8 cellular contexts compared by ENCODE assay signal in the genomic region with DNA sequence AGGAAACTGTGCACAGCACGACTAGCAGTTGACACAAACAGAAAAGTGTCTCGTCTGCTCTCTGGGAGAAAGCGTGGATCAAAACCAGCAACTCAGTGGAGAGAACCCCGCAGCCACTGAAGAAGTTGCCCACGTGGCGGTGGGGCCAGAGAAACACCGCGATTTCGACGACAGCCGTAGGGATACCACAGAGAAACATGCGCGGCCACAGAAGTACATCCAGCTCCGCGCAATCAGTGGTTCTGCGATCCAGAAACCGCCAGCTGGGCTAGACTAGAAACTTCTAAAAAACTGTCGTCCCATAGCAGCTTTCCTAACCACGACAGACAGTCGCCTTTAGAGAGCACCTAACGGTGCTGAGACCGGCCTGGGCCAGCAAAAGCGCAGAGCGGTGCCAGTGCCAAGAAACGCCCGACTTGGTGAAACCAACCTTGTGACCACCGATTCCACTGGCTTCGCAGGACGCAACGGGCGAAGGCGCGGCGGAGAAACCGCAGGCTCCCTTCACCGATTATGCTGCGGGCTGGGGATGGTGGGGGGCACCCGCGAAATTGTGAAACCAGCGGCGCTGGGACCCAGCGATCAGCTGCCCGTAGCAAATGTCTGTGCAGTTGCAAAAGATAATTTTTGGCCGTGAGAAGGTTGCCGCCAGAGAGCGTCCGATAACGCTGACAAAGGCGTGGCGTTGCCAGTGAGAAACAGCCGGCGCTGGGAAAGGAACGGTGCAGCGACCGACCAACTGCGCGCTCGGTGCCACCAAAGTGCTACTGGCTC. TPM values are rescaled to one million over a fixed set of nuclear protein-coding genes. Genes with fewer than 3 reads are reported as not detected.
DNase-seq lines count a peak whose midpoint lies in the region; ATAC-seq and TF ChIP-seq lines count a peak whose summit lies in the region.

No MANE protein-coding gene starts in this region.

- CTCF ChIA-PET in RWPE1 (lab: Yijun Ruan, JAX) = interaction anchor here (0.6 to 2.3 kb wide), 10 partner anchors 19 to 483 kb away, joined by 3 to 11 read pairs (median 4); no protein-coding TSS in a partner anchor

- no peaks in the 10 kb centered on the region for H3K79me2 ChIP-seq in parathyroid adenoma

- POLR2A ChIA-PET in RWPE1 (lab: Yijun Ruan, JAX; ENCODE audit: low non-redundant PET) = interaction anchor here (0.5 kb wide), 1 partner anchor 141 kb away, joined by 8 read pairs; no protein-coding TSS in a partner anchor

- H3K4me1 ChIP-seq in parathyroid adenoma = no peaks in the 10 kb centered on the region

- TF ChIP-seq CTCF in RWPE1 (conservative IDR thresholded peaks at IDR 0.05; ENCODE audit: low read depth) (peak; percentile 7; the same call in 1 of the 2 replicates), parathyroid adenoma (IDR thresholded peaks at IDR 0.05) (peak; percentile 23)

- H2AFZ ChIP-seq in parathyroid adenoma = peak overlapping the region; percentile 97

- H3K27ac ChIP-seq in KOPT-K1 (ENCODE audit: low read depth, low read length, poor library complexity, severe bottlenecking) = peak overlapping the region; percentile 96
- peak overlapping the region; percentile 97 for H3K27ac ChIP-seq in RWPE1
- peak overlapping the region; percentile 98 for H3K27ac ChIP-seq in parathyroid adenoma

- peaks cover 19% of the 10 kb centered on the region for H3K27me3 ChIP-seq in parathyroid adenoma (ENCODE audit: control insufficient read depth, insufficient read depth, low read length)

- no peaks in the 10 kb centered on the region for H3K36me3 ChIP-seq in KOPT-K1 (ENCODE audit: insufficient read depth, low read length)
- H3K36me3 ChIP-seq in parathyroid adenoma (ENCODE audit: control insufficient read depth, insufficient read depth, low read length) = no peaks in the 10 kb centered on the region

- H3K9me3 ChIP-seq in KOPT-K1 (ENCODE audit: insufficient read depth, low read length, poor library complexity, severe bottlenecking) (no peaks in the 10 kb centered on the region), parathyroid adenoma (ENCODE audit: control insufficient read depth, low read length) (no peaks in the 10 kb centered on the region)

- H3K9ac ChIP-seq in parathyroid adenoma = peak overlapping the region; percentile 91

- DNase-seq in Daoy (ENCODE audit: low read depth) = peak; percentile 68
- DNase-seq in RWPE1 (ENCODE audit: low spot score) = no peak
- DNase-seq in activated gamma-delta T cell treated with anti-CD3 and anti-CD28 coated beads, Interleukin-2, amount 50 U/mL, for 16 hours (ENCODE audit: low read depth) = peak; percentile 49
- DNase-seq in glomerular visceral epithelial cell (ENCODE audit: extremely low spot score) = peak; percentile 81
- no peak for DNase-seq in COLO829 (ENCODE audit: low spot score)

- H3K4me2 ChIP-seq in parathyroid adenoma (ENCODE audit: low read length) = peak overlapping the region; percentile 68

- peak overlapping the region; percentile 66 for H3K4me3 ChIP-seq in parathyroid adenoma (ENCODE audit: low read depth, low read length)

- peak; percentile 30 for ATAC-seq in GM21576 (IDR thresholded peaks at IDR 0.05; ENCODE audit: unreplicated experiment)

RNA-seq across cellular contexts. Expression of a gene that starts 2.7 kb away (rescaled TPM):
- total RNA-seq in Daoy (2014; rRNA removed; shearing (Covaris generic)) = 2.9 TPM in 2 replicates

Comparison
In these comparisons a context has a peak if more than half of its experiments do, and no peak if none do; other contexts are left out.
1. DNase-seq: peak in Daoy (single experiment), activated gamma-delta T cell treated with anti-CD3 and anti-CD28 coated beads, Interleukin-2, amount 50 U/mL, for 16 hours (single experiment) and glomerular visceral epithelial cell (single experiment); none in RWPE1 (single experiment) and COLO829 (single experiment).
2. Peak in every context shown above with its lines, with median percentiles within 50 percentile points of each other: H3K27ac ChIP-seq.